In genomic region chrX:21838937-21839333, GRCh38 we compare ENCODE assay signal across 8 cellular contexts. TPM values are rescaled to one million over a fixed set of nuclear protein-coding genes. Genes with fewer than 3 reads are reported as not detected.
DNase-seq lines count a peak whose midpoint lies in the region; ATAC-seq, FAIRE-seq and TF ChIP-seq lines count a peak whose summit lies in the region.

No MANE protein-coding gene starts in this region.

- no peaks in the 10 kb centered on the region for H3F3A ChIP-seq in OCI-LY1 (ENCODE audit: insufficient read depth, low read length)

- TF ChIP-seq CTCF in OCI-LY1 (IDR thresholded peaks at IDR 0.05; ENCODE audit: low read length) (no peak), GM20000 (IDR thresholded peaks at IDR 0.05; ENCODE audit: extremely low read depth, missing control alignments) (no peak)

- H2AFZ ChIP-seq in OCI-LY1 (ENCODE audit: low read length) = 0 out of 2 replicates have a peak overlapping the region, but pooled peaks have one; percentile 85

- H3K9me2 ChIP-seq in OCI-LY1 (ENCODE audit: low read depth, low read length) = no peaks in the 10 kb centered on the region

- DNase-seq in GM12892 (ENCODE audit: insufficient read length) = no peak
- no peak for DNase-seq in GM20000 (ENCODE audit: low spot score)

- peak overlapping the region; percentile 76 to 95 (median 92); a peak in 21 of 22 replicates for H3K27ac ChIP-seq in BLaER1 treated with 17β-estradiol and CSF1 and Interleukin-3, amounts not matched to agents 10 nM and 100 nM
- no peak overlapping the region for H3K27ac ChIP-seq in OCI-LY1 (ENCODE audit: low read depth, low read length, poor library complexity, severe bottlenecking)
- H3K27ac ChIP-seq in duodenal mucosa (ENCODE audit: low read depth, low read length) = no peak overlapping the region
- H3K27ac ChIP-seq in muscle layer of colon (ENCODE audit: low read depth, low read length) = peak overlapping the region; percentile 51

- ATAC-seq in GM21528 (IDR thresholded peaks at IDR 0.05; ENCODE audit: low FRiP score, unreplicated experiment) = peak; percentile 13
- no peak for ATAC-seq in GM18520 (IDR thresholded peaks at IDR 0.05; ENCODE audit: unreplicated experiment)

- TF ChIP-seq POLR2A in GM12892 (IDR thresholded peaks at IDR 0.05; ENCODE audit: low read depth, low read length) = no peak

- H4K20me1 ChIP-seq in BLaER1 treated with 17β-estradiol and CSF1 and Interleukin-3, amounts not matched to agents 10 nM and 100 nM = no peaks in the 10 kb centered on the region
- no peaks in the 10 kb centered on the region for H4K20me1 ChIP-seq in OCI-LY1 (ENCODE audit: insufficient read depth, low read length)

- H3K4me1 ChIP-seq in BLaER1 treated with 17β-estradiol and CSF1 and Interleukin-3, amounts not matched to agents 10 nM and 100 nM = peaks cover 0 to 10% (median 0%) of the 10 kb centered on the region in 10 experiments; a peak in 5 of 20 replicates
- H3K4me1 ChIP-seq in OCI-LY1 (ENCODE audit: insufficient read depth, low read length, severe bottlenecking) = peaks cover 15% of the 10 kb centered on the region
- peaks cover 3 to 7% of the 10 kb centered on the region in 2 donors for H3K4me1 ChIP-seq in duodenal mucosa (ENCODE audit: control insufficient read depth in 1 of 2, insufficient read depth in 2 of 2, low read length in 2 of 2)
- H3K4me1 ChIP-seq in muscle layer of colon (ENCODE audit: insufficient read depth, low read length) = no peaks in the 10 kb centered on the region

- H3K27me3 ChIP-seq in BLaER1 treated with 17β-estradiol and CSF1 and Interleukin-3, amounts not matched to agents 10 nM and 100 nM = no peaks in the 10 kb centered on the region
- no peaks in the 10 kb centered on the region for H3K27me3 ChIP-seq in OCI-LY1 (ENCODE audit: insufficient read depth, low read length)
- H3K27me3 ChIP-seq in duodenal mucosa (ENCODE audit: control insufficient read depth in 1 of 2, insufficient read depth in 2 of 2, low read length in 2 of 2) = no peaks in the 10 kb centered on the region
- no peaks in the 10 kb centered on the region for H3K27me3 ChIP-seq in muscle layer of colon (ENCODE audit: control insufficient read depth in 1 of 2, insufficient read depth in 2 of 2, low read length in 2 of 2)

- no peak for FAIRE-seq in GM12892 (lab: Jason Lieb, UNC)

- peak overlapping the region in 10 of 11 experiments; percentile 7 to 33 (median 22); a peak in 9 of 22 replicates for H3K4me2 ChIP-seq in BLaER1 treated with 17β-estradiol and CSF1 and Interleukin-3, amounts not matched to agents 10 nM and 100 nM
- peak overlapping the region; percentile 89 for H3K4me2 ChIP-seq in OCI-LY1 (ENCODE audit: low read length)

- H3K9me3 ChIP-seq in BLaER1 treated with 17β-estradiol and CSF1 and Interleukin-3, amounts not matched to agents 10 nM and 100 nM (replicated peaks in 1 of 11) = no peaks in the 10 kb centered on the region
- H3K9me3 ChIP-seq in OCI-LY1 (ENCODE audit: low read length) (no peaks in the 10 kb centered on the region), duodenal mucosa (ENCODE audit: control insufficient read depth in 1 of 2, low read length in 2 of 2) (no peaks in the 10 kb centered on the region), muscle layer of colon (ENCODE audit: low read length) (no peaks in the 10 kb centered on the region)

- H3K36me3 ChIP-seq in BLaER1 treated with 17β-estradiol and CSF1 and Interleukin-3, amounts not matched to agents 10 nM and 100 nM = peaks cover 0 to 8% (median 0%) of the 10 kb centered on the region in 11 experiments; a peak in 5 of 22 replicates
- no peaks in the 10 kb centered on the region for H3K36me3 ChIP-seq in OCI-LY1 (ENCODE audit: insufficient read depth, low read length)
- H3K36me3 ChIP-seq in duodenal mucosa (ENCODE audit: control insufficient read depth in 1 of 2, insufficient read depth in 2 of 2, low read length in 2 of 2) = no peaks in the 10 kb centered on the region
- no peaks in the 10 kb centered on the region for H3K36me3 ChIP-seq in muscle layer of colon (ENCODE audit: insufficient read depth, low read length)

- H3K79me2 ChIP-seq in OCI-LY1 (ENCODE audit: insufficient read depth, low read length) = no peaks in the 10 kb centered on the region; the same call in 1 of the 2 replicates

- H3K4me3 ChIP-seq in BLaER1 treated with 17β-estradiol and CSF1 and Interleukin-3, amounts not matched to agents 10 nM and 100 nM = peak overlapping the region; percentile 49 to 83 (median 76)
- peak overlapping the region; percentile 73 for H3K4me3 ChIP-seq in OCI-LY1 (ENCODE audit: low read depth, low read length, poor library complexity, severe bottlenecking)
- peak overlapping the region; percentile 70 to 86 for H3K4me3 ChIP-seq in duodenal mucosa (ENCODE audit: low read depth in 1 of 2, low read length in 2 of 2)
- peak overlapping the region in 1 of 2 donors; percentile 56 for H3K4me3 ChIP-seq in muscle layer of colon (ENCODE audit: low read depth in 1 of 2, low read length in 2 of 2)

- peak overlapping the region; percentile 80 to 97 (median 92) for H3K9ac ChIP-seq in BLaER1 treated with 17β-estradiol and CSF1 and Interleukin-3, amounts not matched to agents 10 nM and 100 nM
- peak overlapping the region; percentile 53 for H3K9ac ChIP-seq in OCI-LY1 (ENCODE audit: low read length)
- H3K9ac ChIP-seq in duodenal mucosa (ENCODE audit: low read depth in 1 of 2, low read length in 2 of 2) = peak overlapping the region; percentile 43 to 85
- H3K9ac ChIP-seq in muscle layer of colon (ENCODE audit: low read length) = no peak overlapping the region

RNA-seq across cellular contexts. Expression of gene MBTPS2, which starts 0.5 kb away (rescaled TPM):
- polyA plus RNA-seq in GM12892 (2012; ENCODE audit: missing spikeins) = 6.3 TPM

RNA-seq across cellular contexts. Expression of gene YY2, which starts 16.9 kb away (rescaled TPM):
- 1.1 TPM for polyA plus RNA-seq in GM12892 (2012; ENCODE audit: missing spikeins)

Comparison
In these comparisons a context has a peak if more than half of its experiments do, and no peak if none do; other contexts are left out.
1. H3K27ac ChIP-seq: peak in BLaER1 treated with 17β-estradiol and CSF1 and Interleukin-3, amounts not matched to agents 10 nM and 100 nM (11 of 11) and muscle layer of colon (single experiment); none in OCI-LY1 (single experiment) and duodenal mucosa (single experiment).